Comparison of ENCODE assay signal across 10 cellular contexts in the genomic region with DNA sequence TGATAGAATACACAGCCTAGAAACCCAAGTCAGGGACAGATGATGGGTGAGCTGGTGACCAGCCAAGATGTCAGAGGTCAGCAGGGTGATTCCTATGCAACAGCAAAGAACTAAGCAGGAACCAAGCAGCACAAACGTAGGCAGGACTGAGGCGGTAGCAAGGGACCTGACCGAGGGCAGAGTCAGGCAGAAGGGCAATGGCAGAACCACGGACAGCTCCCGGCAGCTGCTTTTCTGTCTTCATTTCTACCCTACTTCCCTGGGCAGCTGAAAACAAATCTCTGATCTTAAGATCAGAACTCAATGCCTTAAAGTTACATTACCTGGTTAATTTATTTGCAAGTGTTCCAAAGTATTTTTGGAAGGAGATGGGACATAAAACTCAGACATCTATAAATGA.
A peak's percentile ranks its signal among the peaks of the same experiment; 100 is the strongest.
DNase-seq lines count a peak whose midpoint lies in the region; ATAC-seq and TF ChIP-seq lines count a peak whose summit lies in the region.
"Had no signal": no experiment of that assay in that cellular context is flagged by ENCODE, and none has a peak within 500 bp of the region (broad histone marks: within the 10 kb centered on the region; RNA-seq: fewer than 3 reads in every experiment).

No MANE protein-coding gene starts in this region.

- no peaks in the 10 kb centered on the region for H3K4me1 ChIP-seq in aorta (ENCODE audit: control insufficient read depth in 1 of 2, insufficient read depth in 2 of 2, low read length in 2 of 2)
- H3K4me1 ChIP-seq: BLaER1 treated with 17β-estradiol and CSF1 and Interleukin-3, amounts not matched to agents 10 nM and 100 nM; left ventricle myocardium inferior had no signal

- H3K4me3 ChIP-seq in fibroblast of pulmonary artery (replicated peaks; ENCODE audit: low read depth, low read length) (no peak overlapping the region), aorta (ENCODE audit: low read length in 2 of 2) (no peak overlapping the region)
- H3K4me3 ChIP-seq: BLaER1 treated with 17β-estradiol and CSF1 and Interleukin-3, amounts not matched to agents 10 nM and 100 nM; left ventricle myocardium inferior had no signal

- intact Hi-C loops in left ventricle myocardium superior (cut with micrococcal nuclease) (no loop called here), cardiac septum (cut with DNase I) (no loop called here), aorta (cut with DNase I) (no loop called here)

- H3K27me3 ChIP-seq in aorta (ENCODE audit: control insufficient read depth in 1 of 2, insufficient read depth in 2 of 2, low read length in 1 of 2): no peaks in the 10 kb centered on the region
- H3K27me3 ChIP-seq: BLaER1 treated with 17β-estradiol and CSF1 and Interleukin-3, amounts not matched to agents 10 nM and 100 nM had no signal

- WGBS in aorta, 2 donors: 15 to 18% methylated on average over 5 of the region's 5 CpGs

- no peak for ATAC-seq in left ventricle myocardium superior
- ATAC-seq in SK-N-SH treated with all-trans-retinoic acid at 6 μM for 48 hours: peak; percentile 81
- peak; percentile 52 for ATAC-seq in aorta (ENCODE audit: low FRiP score)
- ATAC-seq in GM18873 (IDR thresholded peaks at IDR 0.05; ENCODE audit: low FRiP score, unreplicated experiment): no peak
- ATAC-seq in HG03460 (IDR thresholded peaks at IDR 0.05; ENCODE audit: unreplicated experiment): no peak

- peak; percentile 27 for DNase-seq in left ventricle myocardium superior
- no peak for DNase-seq in cardiac septum (ENCODE audit: low spot score)
- DNase-seq in fibroblast of pulmonary artery (ENCODE audit: low read depth): peak; percentile 58
- no peak for DNase-seq in aorta
- DNase-seq in NCI-H2196 (lab: John Stamatoyannopoulos, UW; ENCODE audit: unreplicated experiment): no peak
- DNase-seq: left ventricle myocardium inferior had no signal

- H3K9me3 ChIP-seq in aorta (ENCODE audit: control insufficient read depth, low read length): no peaks in the 10 kb centered on the region

- no peak for TF ChIP-seq CTCF in fibroblast of pulmonary artery (IDR thresholded peaks at IDR 0.05; ENCODE audit: low read length, missing control alignments)

- no peaks in the 10 kb centered on the region for H3K36me3 ChIP-seq in aorta (ENCODE audit: control insufficient read depth in 1 of 2, insufficient read depth in 2 of 2, low read length in 1 of 2)
- H3K36me3 ChIP-seq: BLaER1 treated with 17β-estradiol and CSF1 and Interleukin-3, amounts not matched to agents 10 nM and 100 nM; left ventricle myocardium inferior had no signal

- H3K27ac ChIP-seq in aorta (ENCODE audit: low read depth in 1 of 2, low read length in 2 of 2): no peak overlapping the region
- H3K27ac ChIP-seq: BLaER1 treated with 17β-estradiol and CSF1 and Interleukin-3, amounts not matched to agents 10 nM and 100 nM; left ventricle myocardium inferior had no signal

TF ChIP-seq in SK-N-SH treated with all-trans-retinoic acid at 6 μM for 48 hours, 23 proteins besides CTCF, POLR2A, EP300 and RAD21:
- no peak for TF ChIP-seq SNAI2 (CRISPR knock-in tag; IDR thresholded peaks at IDR 0.05)
- no peak for TF ChIP-seq ZFP30 (CRISPR knock-in tag; IDR thresholded peaks at IDR 0.05)
- TF ChIP-seq, protein P1, sequence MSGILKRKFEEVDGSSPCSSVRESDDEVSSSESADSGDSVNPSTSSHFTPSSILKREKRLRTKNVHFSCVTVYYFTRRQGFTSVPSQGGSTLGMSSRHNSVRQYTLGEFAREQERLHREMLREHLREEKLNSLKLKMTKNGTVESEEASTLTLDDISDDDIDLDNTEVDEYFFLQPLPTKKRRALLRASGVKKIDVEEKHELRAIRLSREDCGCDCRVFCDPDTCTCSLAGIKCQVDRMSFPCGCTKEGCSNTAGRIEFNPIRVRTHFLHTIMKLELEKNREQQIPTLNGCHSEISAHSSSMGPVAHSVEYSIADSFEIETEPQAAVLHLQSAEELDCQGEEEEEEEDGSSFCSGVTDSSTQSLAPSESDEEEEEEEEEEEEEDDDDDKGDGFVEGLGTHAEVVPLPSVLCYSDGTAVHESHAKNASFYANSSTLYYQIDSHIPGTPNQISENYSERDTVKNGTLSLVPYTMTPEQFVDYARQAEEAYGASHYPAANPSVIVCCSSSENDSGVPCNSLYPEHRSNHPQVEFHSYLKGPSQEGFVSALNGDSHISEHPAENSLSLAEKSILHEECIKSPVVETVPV (CRISPR knock-in tag; IDR thresholded peaks at IDR 0.05): no peak
- no peak for TF ChIP-seq PPARA (CRISPR knock-in tag; IDR thresholded peaks at IDR 0.05; ENCODE audit: borderline replicate concordance)
- TF ChIP-seq OSR1 (CRISPR knock-in tag; IDR thresholded peaks at IDR 0.05): no peak
- TF ChIP-seq, protein P2, sequence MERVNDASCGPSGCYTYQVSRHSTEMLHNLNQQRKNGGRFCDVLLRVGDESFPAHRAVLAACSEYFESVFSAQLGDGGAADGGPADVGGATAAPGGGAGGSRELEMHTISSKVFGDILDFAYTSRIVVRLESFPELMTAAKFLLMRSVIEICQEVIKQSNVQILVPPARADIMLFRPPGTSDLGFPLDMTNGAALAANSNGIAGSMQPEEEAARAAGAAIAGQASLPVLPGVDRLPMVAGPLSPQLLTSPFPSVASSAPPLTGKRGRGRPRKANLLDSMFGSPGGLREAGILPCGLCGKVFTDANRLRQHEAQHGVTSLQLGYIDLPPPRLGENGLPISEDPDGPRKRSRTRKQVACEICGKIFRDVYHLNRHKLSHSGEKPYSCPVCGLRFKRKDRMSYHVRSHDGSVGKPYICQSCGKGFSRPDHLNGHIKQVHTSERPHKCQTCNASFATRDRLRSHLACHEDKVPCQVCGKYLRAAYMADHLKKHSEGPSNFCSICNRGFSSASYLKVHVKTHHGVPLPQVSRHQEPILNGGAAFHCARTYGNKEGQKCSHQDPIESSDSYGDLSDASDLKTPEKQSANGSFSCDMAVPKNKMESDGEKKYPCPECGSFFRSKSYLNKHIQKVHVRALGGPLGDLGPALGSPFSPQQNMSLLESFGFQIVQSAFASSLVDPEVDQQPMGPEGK (CRISPR knock-in tag; IDR thresholded peaks at IDR 0.05; ENCODE audit: borderline replicate concordance): no peak
- no peak for TF ChIP-seq BACH2 (CRISPR knock-in tag; IDR thresholded peaks at IDR 0.05; ENCODE audit: borderline replicate concordance)
- TF ChIP-seq, protein P3, sequence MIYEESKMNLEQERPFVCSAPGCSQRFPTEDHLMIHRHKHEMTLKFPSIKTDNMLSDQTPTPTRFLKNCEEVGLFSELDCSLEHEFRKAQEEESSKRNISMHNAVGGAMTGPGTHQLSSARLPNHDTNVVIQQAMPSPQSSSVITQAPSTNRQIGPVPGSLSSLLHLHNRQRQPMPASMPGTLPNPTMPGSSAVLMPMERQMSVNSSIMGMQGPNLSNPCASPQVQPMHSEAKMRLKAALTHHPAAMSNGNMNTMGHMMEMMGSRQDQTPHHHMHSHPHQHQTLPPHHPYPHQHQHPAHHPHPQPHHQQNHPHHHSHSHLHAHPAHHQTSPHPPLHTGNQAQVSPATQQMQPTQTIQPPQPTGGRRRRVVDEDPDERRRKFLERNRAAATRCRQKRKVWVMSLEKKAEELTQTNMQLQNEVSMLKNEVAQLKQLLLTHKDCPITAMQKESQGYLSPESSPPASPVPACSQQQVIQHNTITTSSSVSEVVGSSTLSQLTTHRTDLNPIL (CRISPR knock-in tag; IDR thresholded peaks at IDR 0.05; ENCODE audit: low read depth): no peak

Comparison
In these comparisons a context has a peak if more than half of its experiments do, and no peak if none do; other contexts are left out.
1. DNase-seq: peak in left ventricle myocardium superior (single experiment) and fibroblast of pulmonary artery (single experiment); none in cardiac septum (single experiment), aorta (0 of 2) and NCI-H2196 (single experiment).
2. ATAC-seq: peak in SK-N-SH treated with all-trans-retinoic acid at 6 μM for 48 hours (single experiment) and aorta (single experiment); none in left ventricle myocardium superior (single experiment), GM18873 (single experiment) and HG03460 (single experiment).